Comparison of ENCODE assay signal across 16 cellular contexts in the genomic region with DNA sequence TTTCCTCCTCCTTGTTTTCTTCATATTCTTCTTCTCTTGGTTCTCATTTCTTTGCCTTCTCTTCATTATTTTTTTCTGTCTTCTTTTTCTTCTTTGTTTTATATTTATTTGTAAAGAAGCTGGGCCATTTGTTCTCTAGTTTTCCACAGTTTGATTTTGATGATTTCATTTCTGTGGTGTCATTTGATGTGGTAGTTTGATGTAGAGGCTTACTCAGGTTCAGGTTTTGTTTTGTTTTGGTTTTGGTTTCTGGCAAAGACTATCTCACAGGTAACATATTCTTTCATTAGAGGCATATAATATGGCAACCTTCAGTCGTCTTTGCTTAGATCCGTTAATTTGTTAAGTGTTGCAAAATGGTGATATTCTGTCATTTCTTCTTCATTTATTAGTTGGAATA.
DNase-seq lines count a peak whose midpoint lies in the region; ATAC-seq, FAIRE-seq and TF ChIP-seq lines count a peak whose summit lies in the region.
"Had no signal": no experiment of that assay in that cellular context is flagged by ENCODE, and none has a peak within 500 bp of the region (broad histone marks: within the 10 kb centered on the region; RNA-seq: fewer than 3 reads in every experiment).

No MANE protein-coding gene starts in this region.

- peaks cover 7% of the 10 kb centered on the region for H3K9me3 Mint-ChIP-seq in activated naive CD4-positive, alpha-beta T cell treated with anti-CD3 and anti-CD28 coated beads, Interleukin-2, amount 50 U/mL, for 24 hours
- H3K9me3 Mint-ChIP-seq in activated CD8-positive, alpha-beta T cell treated with anti-CD3 and anti-CD28 coated beads for 36 hours: peaks cover 22% of the 10 kb centered on the region

- peak; percentile 93 for ATAC-seq in activated CD8-positive, alpha-beta T cell treated with anti-CD3 and anti-CD28 coated beads for 36 hours
- no peak for ATAC-seq in HG03521 (IDR thresholded peaks at IDR 0.05; ENCODE audit: unreplicated experiment)
- ATAC-seq: esophagus mucosa had no signal

- H3K27ac Mint-ChIP-seq in activated naive CD4-positive, alpha-beta T cell treated with anti-CD3 and anti-CD28 coated beads, Interleukin-2, amount 50 U/mL, for 24 hours: peak overlapping the region; percentile 93
- peak overlapping the region; percentile 90 for H3K27ac Mint-ChIP-seq in activated CD8-positive, alpha-beta T cell treated with anti-CD3 and anti-CD28 coated beads for 36 hours
- H3K27ac Mint-ChIP-seq: dendritic cell treated with granulocyte-macrophage colony-stimulating factor and Interleukin-4, amounts not matched to agents 40 ng/mL and 50 ng/mL, for 4 days had no signal

- intact Hi-C loops in activated CD8-positive, alpha-beta T cell treated with anti-CD3 and anti-CD28 coated beads for 36 hours (cut with micrococcal nuclease): no loop called here

- POLR2A ChIA-PET in activated CD8-positive, alpha-beta T cell treated with anti-CD3 and anti-CD28 coated beads for 36 hours (lab: Charles Lee): interaction anchor here (0.5 to 0.6 kb wide), 2 partner anchors 214 to 538 kb away, joined by 4 read pairs; no protein-coding TSS in a partner anchor
- POLR2A ChIA-PET in GM10248 (lab: Yijun Ruan, JAX): no interaction called here

- peaks cover 21% of the 10 kb centered on the region for H3K36me3 Mint-ChIP-seq in activated naive CD4-positive, alpha-beta T cell treated with anti-CD3 and anti-CD28 coated beads, Interleukin-2, amount 50 U/mL, for 24 hours
- H3K36me3 Mint-ChIP-seq in activated CD8-positive, alpha-beta T cell treated with anti-CD3 and anti-CD28 coated beads for 36 hours (ENCODE audit: low read depth): peaks cover 47% of the 10 kb centered on the region

- DNase-seq in activated naive CD4-positive, alpha-beta T cell treated with Interleukin-2 at 50 U/mL for 16 hours: no peak
- DNase-seq in activated CD8-positive, alpha-beta T cell treated with anti-CD3 and anti-CD28 coated beads for 36 hours: no peak
- no peak for DNase-seq in NCI-H82 (lab: John Stamatoyannopoulos, UW)
- DNase-seq in NCI-H1417 (lab: John Stamatoyannopoulos, UW): no peak
- no peak for DNase-seq in GM10248 (ENCODE audit: extremely low spot score)
- DNase-seq: Caco-2, islet precursor cell, mesendoderm, NCI-H1105 treated with DMSO at 0.1 percent for 48 hours, NCI-H2171, SW 1271 had no signal

- peak overlapping the region; percentile 51 for H3K4me3 Mint-ChIP-seq in activated naive CD4-positive, alpha-beta T cell treated with anti-CD3 and anti-CD28 coated beads, Interleukin-2, amount 50 U/mL, for 24 hours
- H3K4me3 Mint-ChIP-seq in activated CD8-positive, alpha-beta T cell treated with anti-CD3 and anti-CD28 coated beads for 36 hours: peak overlapping the region; percentile 45
- H3K4me3 Mint-ChIP-seq: dendritic cell treated with granulocyte-macrophage colony-stimulating factor and Interleukin-4, amounts not matched to agents 40 ng/mL and 50 ng/mL, for 4 days had no signal

- TF ChIP-seq CTCF in activated CD8-positive, alpha-beta T cell treated with anti-CD3 and anti-CD28 coated beads for 36 hours (IDR thresholded peaks at IDR 0.05): no peak
- TF ChIP-seq CTCF in GM10248 (IDR thresholded peaks at IDR 0.05; ENCODE audit: control extremely low read depth, extremely low read depth, low read depth, missing control alignments): no peak

- H3K27me3 Mint-ChIP-seq in activated naive CD4-positive, alpha-beta T cell treated with anti-CD3 and anti-CD28 coated beads, Interleukin-2, amount 50 U/mL, for 24 hours: no peaks in the 10 kb centered on the region
- no peaks in the 10 kb centered on the region for H3K27me3 Mint-ChIP-seq in activated CD8-positive, alpha-beta T cell treated with anti-CD3 and anti-CD28 coated beads for 36 hours
- H3K27me3 Mint-ChIP-seq: dendritic cell treated with granulocyte-macrophage colony-stimulating factor and Interleukin-4, amounts not matched to agents 40 ng/mL and 50 ng/mL, for 4 days had no signal

- CTCF ChIA-PET in activated CD8-positive, alpha-beta T cell treated with anti-CD3 and anti-CD28 coated beads for 36 hours (lab: Charles Lee): no interaction called here
- CTCF ChIA-PET in GM10248 (lab: Yijun Ruan, JAX): interaction anchor here (1.1 to 1.4 kb wide), 2 partner anchors 14 to 33 kb away, joined by 3 read pairs; no protein-coding TSS in a partner anchor

- H3K4me1 Mint-ChIP-seq in activated naive CD4-positive, alpha-beta T cell treated with anti-CD3 and anti-CD28 coated beads, Interleukin-2, amount 50 U/mL, for 24 hours: peaks cover 66% of the 10 kb centered on the region
- H3K4me1 Mint-ChIP-seq in activated CD8-positive, alpha-beta T cell treated with anti-CD3 and anti-CD28 coated beads for 36 hours (ENCODE audit: low read depth): peaks cover 63% of the 10 kb centered on the region

- FAIRE-seq in endometrium (lab: Jason Lieb, UNC): peak; percentile 76
